9 cellular contexts compared by ENCODE assay signal in genomic region chr9:133701321-133701980, GRCh38. TPM values are rescaled to one million over a fixed set of nuclear protein-coding genes. Genes with fewer than 3 reads are reported as not detected.
DNase-seq lines count a peak whose midpoint lies in the region; TF ChIP-seq lines count a peak whose summit lies in the region.
"Had no signal": no experiment of that assay in that cellular context is flagged by ENCODE, and none has a peak within 500 bp of the region (broad histone marks: within the 10 kb centered on the region; RNA-seq: fewer than 3 reads in every experiment).

No MANE protein-coding gene starts in this region.

- peak overlapping the region in 1 of 2 experiments; percentile 57 for H3K14ac ChIP-seq in mesenchymal stem cell (ENCODE audit: low read length in 2 of 2)

- H3K18ac ChIP-seq in mesenchymal stem cell (ENCODE audit: low read depth in 1 of 2, low read length in 2 of 2) = peak overlapping the region; percentile 58 to 85

- H3K27ac ChIP-seq in mesenchymal stem cell (ENCODE audit: low read length, poor library complexity, severe bottlenecking) (no peak overlapping the region), substantia nigra (ENCODE audit: low read depth, low read length, poor library complexity, severe bottlenecking) (no peak overlapping the region), endodermal cell (ENCODE audit: low read depth, low read length) (no peak overlapping the region)

- H3K4me1 ChIP-seq in mesenchymal stem cell (ENCODE audit: control insufficient read depth, insufficient read depth, low read depth, low read length) (peaks cover 5% of the 10 kb centered on the region), endodermal cell (ENCODE audit: control insufficient read depth, insufficient read depth, low read length) (no peaks in the 10 kb centered on the region)

- H2BK12ac ChIP-seq in mesenchymal stem cell (ENCODE audit: low read length in 2 of 2) = peak overlapping the region in 1 of 2 experiments; percentile 56

- H3K27me3 ChIP-seq in mesenchymal stem cell (ENCODE audit: control insufficient read depth in 1 of 2, insufficient read depth in 1 of 2, low read length in 2 of 2) (peaks cover 20 to 24% of the 10 kb centered on the region in 2 experiments), endodermal cell (ENCODE audit: control insufficient read depth, insufficient read depth, low read length, poor library complexity, severe bottlenecking) (no peaks in the 10 kb centered on the region)

- peak overlapping the region; percentile 19 for H4K8ac ChIP-seq in mesenchymal stem cell (ENCODE audit: low read length)

- H3K4me2 ChIP-seq in mesenchymal stem cell (ENCODE audit: low read length, poor library complexity, severe bottlenecking) = no peak overlapping the region

- H3K4me3 ChIP-seq in mesenchymal stem cell (ENCODE audit: insufficient read depth in 1 of 2, low read depth in 1 of 2, low read length in 2 of 2) = no peak overlapping the region
- no peak overlapping the region for H3K4me3 ChIP-seq in endodermal cell (ENCODE audit: low read length)

- H2AK5ac ChIP-seq in mesenchymal stem cell (ENCODE audit: low read length, severe bottlenecking) = no peak overlapping the region

- no peak overlapping the region for H3K9ac ChIP-seq in mesenchymal stem cell (ENCODE audit: low read length)
- H3K9ac ChIP-seq in endodermal cell (ENCODE audit: extremely low read depth, low read length, poor library complexity, severe bottlenecking) = no peak overlapping the region

- H3K36me3 Mint-ChIP-seq in T-helper 2 cell treated with Interferon-gamma antibody and Interleukin-4, amounts not matched to agents 5 μg/mL and 100 μg/mL, for 36 hours (ENCODE audit: low read depth) = no peaks in the 10 kb centered on the region
- H3K36me3 Mint-ChIP-seq in endodermal cell (ENCODE audit: low read depth) = no peaks in the 10 kb centered on the region

- no peak overlapping the region for H2AFZ ChIP-seq in mesenchymal stem cell (ENCODE audit: low read depth, low read length)

- H4K91ac ChIP-seq in mesenchymal stem cell (ENCODE audit: low read length) = no peak overlapping the region

- H2BK120ac ChIP-seq in mesenchymal stem cell (ENCODE audit: low read depth, low read length) = no peak overlapping the region

- no peak overlapping the region for H3K23ac ChIP-seq in mesenchymal stem cell (ENCODE audit: low read length in 2 of 2)

- TF ChIP-seq CTCF in endodermal cell (conservative IDR thresholded peaks at IDR 0.05) (no peak), GM13976 (IDR thresholded peaks at IDR 0.05; ENCODE audit: borderline replicate concordance, control extremely low read depth, extremely low read depth, insufficient read depth, missing control alignments) (no peak)

- peaks cover 16% of the 10 kb centered on the region for H3K27me3 Mint-ChIP-seq in T-helper 2 cell treated with Interferon-gamma antibody and Interleukin-4, amounts not matched to agents 5 μg/mL and 100 μg/mL, for 36 hours (ENCODE audit: low read depth)
- H3K27me3 Mint-ChIP-seq in endodermal cell (ENCODE audit: insufficient read depth) = no peaks in the 10 kb centered on the region

- H3K9me3 ChIP-seq in mesenchymal stem cell (ENCODE audit: control insufficient read depth, low read length) = no peaks in the 10 kb centered on the region
- no peaks in the 10 kb centered on the region for H3K9me3 ChIP-seq in endodermal cell (ENCODE audit: control insufficient read depth, low read length)

- no peaks in the 10 kb centered on the region for H3K9me3 Mint-ChIP-seq in T-helper 2 cell treated with Interferon-gamma antibody and Interleukin-4, amounts not matched to agents 5 μg/mL and 100 μg/mL, for 36 hours
- no peaks in the 10 kb centered on the region for H3K9me3 Mint-ChIP-seq in endodermal cell

- peak overlapping the region; percentile 70 for H2BK15ac ChIP-seq in mesenchymal stem cell (ENCODE audit: low read depth, poor library complexity, severe bottlenecking)

- H3K4me3 Mint-ChIP-seq in T-helper 2 cell treated with Interferon-gamma antibody and Interleukin-4, amounts not matched to agents 5 μg/mL and 100 μg/mL, for 36 hours = no peak overlapping the region
- no peak overlapping the region for H3K4me3 Mint-ChIP-seq in endodermal cell

- no peak overlapping the region for H3K4ac ChIP-seq in mesenchymal stem cell (ENCODE audit: low read depth in 1 of 2, low read length in 2 of 2)

- H3K27ac Mint-ChIP-seq in T-helper 2 cell treated with Interferon-gamma antibody and Interleukin-4, amounts not matched to agents 5 μg/mL and 100 μg/mL, for 36 hours = peak overlapping the region; percentile 62
- H3K27ac Mint-ChIP-seq in endodermal cell = no peak overlapping the region

- H3K36me3 ChIP-seq in mesenchymal stem cell (ENCODE audit: control insufficient read depth in 1 of 2, insufficient read depth in 2 of 2, low read depth in 1 of 2, low read length in 2 of 2) (peaks cover 0 to 5% of the 10 kb centered on the region in 2 experiments), endodermal cell (ENCODE audit: control insufficient read depth, insufficient read depth, low read length) (no peaks in the 10 kb centered on the region)

- peak; percentile 19 for DNase-seq in T-helper 2 cell treated with Interferon-gamma antibody and Interleukin-4, amounts not matched to agents 5 μg/mL and 100 μg/mL, for 36 hours (ENCODE audit: low spot score)
- DNase-seq in activated effector memory CD4-positive, alpha-beta T cell treated with anti-CD3 and anti-CD28 coated beads, Interleukin-2, amount 50 U/mL, for 16 hours = peak; percentile 81
- DNase-seq in mesenchymal stem cell (no peak), substantia nigra (lab: John Stamatoyannopoulos, UW) (peak in 27 of 49 donors; percentile 10 to 65 (median 37)), endodermal cell (no peak), dermis blood vessel endothelial cell (no peak), NCI-H226 (no peak), GM13976 (ENCODE audit: low spot score) (no peak)
- DNase-seq: PC-3 had no signal

- no peaks in the 10 kb centered on the region for H3K79me1 ChIP-seq in mesenchymal stem cell (replicated peaks; ENCODE audit: low read length, poor library complexity, severe bottlenecking)

- in situ Hi-C loops in GM13976 (cut with MboI; ENCODE audit: low sequenced_read_pairs, unreplicated experiment) = no loop called here

- 93% methylated on average over 33 of the region's 33 CpGs for WGBS in mesenchymal stem cell
- WGBS in endodermal cell (ENCODE audit: insufficient coverage in 1 of 2, insufficient read length in 1 of 2), 2 experiments = 94 to 96% methylated on average over 27 to 33 of the region's 33 CpGs

- no peak overlapping the region for H2BK5ac ChIP-seq in mesenchymal stem cell (ENCODE audit: low read depth, low read length, poor library complexity, severe bottlenecking)

- peaks cover 30% of the 10 kb centered on the region for H3K4me1 Mint-ChIP-seq in T-helper 2 cell treated with Interferon-gamma antibody and Interleukin-4, amounts not matched to agents 5 μg/mL and 100 μg/mL, for 36 hours (ENCODE audit: low read depth)
- H3K4me1 Mint-ChIP-seq in endodermal cell = peaks cover 2% of the 10 kb centered on the region

RNA-seq across cellular contexts. Expression of gene SARDH, which starts 36.7 kb away (rescaled TPM):
- polyA plus RNA-seq in mesenchymal stem cell (2013, experiment 1 of 2) = 6.4 TPM
- polyA plus RNA-seq in mesenchymal stem cell (2013, experiment 2 of 2) = 6.1 TPM
- total RNA-seq in endodermal cell (10 to 100 TPM in 1 of 2 donors, 1 to 10 TPM in 1; 8.4 to 11.2 TPM), dermis blood vessel endothelial cell (0.34 and 0.37 TPM in 2 replicates)
- polyA plus RNA-seq in endodermal cell (2013, experiment 1 of 2) = 6.2 TPM
- 6.1 TPM for polyA plus RNA-seq in endodermal cell (2013, experiment 2 of 2)

Comparison
In these comparisons a context has a peak if more than half of its experiments do, and no peak if none do; other contexts are left out.
1. DNase-seq: peak in T-helper 2 cell treated with Interferon-gamma antibody and Interleukin-4, amounts not matched to agents 5 μg/mL and 100 μg/mL, for 36 hours (single experiment), activated effector memory CD4-positive, alpha-beta T cell treated with anti-CD3 and anti-CD28 coated beads, Interleukin-2, amount 50 U/mL, for 16 hours (single experiment) and substantia nigra (27 of 49); none in mesenchymal stem cell (single experiment), endodermal cell (single experiment), dermis blood vessel endothelial cell (single experiment), NCI-H226 (single experiment) and GM13976 (single experiment).